ENCODE assay signal across 9 cellular contexts in the genomic region with DNA sequence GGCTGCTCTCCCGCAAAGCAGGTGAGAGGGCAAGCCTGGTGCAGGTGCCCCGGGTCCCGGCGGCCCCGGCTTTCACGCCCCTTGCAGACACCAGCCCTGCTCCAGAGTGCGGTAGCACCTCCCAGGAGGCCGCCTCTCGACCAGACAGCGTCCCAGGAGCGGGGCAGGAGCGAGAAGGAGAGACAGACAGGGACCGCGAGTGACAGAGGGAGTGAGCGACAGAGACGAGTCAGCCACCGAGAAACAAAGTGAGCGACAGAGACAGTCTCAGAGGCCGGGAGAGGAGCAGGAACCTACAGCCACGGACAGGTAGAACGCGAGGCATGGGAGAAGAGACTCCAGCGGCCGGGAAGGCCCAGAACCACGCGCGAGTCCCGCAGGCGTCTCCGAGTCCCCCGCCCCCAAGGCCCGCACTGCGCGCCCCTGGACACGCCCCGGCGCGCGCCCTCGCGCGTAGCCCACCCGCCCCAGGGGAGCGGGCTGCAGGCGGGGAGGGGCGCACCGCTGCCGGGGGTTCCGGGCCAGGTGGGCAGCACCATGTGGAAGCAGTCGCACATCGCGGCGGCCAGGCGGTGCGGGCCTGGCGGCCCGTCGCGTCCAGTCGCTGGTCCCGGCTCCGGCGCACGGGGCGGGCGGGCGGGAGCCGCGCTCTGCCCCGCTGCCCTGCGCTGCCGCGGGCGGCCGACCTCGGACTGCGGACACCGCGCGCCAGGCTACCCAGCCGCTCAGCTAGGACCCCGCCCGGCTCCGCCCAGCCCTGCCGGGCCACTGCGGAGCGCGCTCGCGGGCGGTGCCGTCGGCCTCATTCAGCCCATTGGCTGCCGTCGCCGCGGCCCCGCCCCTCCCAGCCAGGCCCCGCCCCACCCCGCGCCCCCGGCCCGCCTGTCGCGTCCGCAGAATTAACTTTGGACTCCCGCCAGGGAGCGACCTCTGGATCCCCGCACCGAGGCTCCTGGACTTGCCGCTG. TPM values are rescaled to one million over a fixed set of nuclear protein-coding genes. Genes with fewer than 3 reads are reported as not detected.
DNase-seq lines count a peak whose midpoint lies in the region; ATAC-seq lines count a peak whose summit lies in the region.
"Had no signal": no experiment of that assay in that cellular context is flagged by ENCODE, and none has a peak within 500 bp of the region (broad histone marks: within the 10 kb centered on the region; RNA-seq: fewer than 3 reads in every experiment).

AHNAK2 (minus strand) TSS at position 694 of the 967 bp plus-strand sequence; CDS start at position 557, 137 bp downstream.

- H3K27ac Mint-ChIP-seq in stimulated activated naive CD8-positive, alpha-beta T cell treated with anti-CD3 and anti-CD28 coated beads, Interleukin-15, amount 100 ng/mL, for 72 hours: peak within 1 kb of the TSS in 1 of 2 donors; percentile 35

- peak; percentile 51 for ATAC-seq in esophagus mucosa
- ATAC-seq in stimulated activated naive CD8-positive, alpha-beta T cell treated with anti-CD3 and anti-CD28 coated beads, Interleukin-15, amount 100 ng/mL, for 72 hours: peak; percentile 57
- no peak for ATAC-seq in GM21786 (IDR thresholded peaks at IDR 0.05; ENCODE audit: unreplicated experiment)

- no peaks in the 10 kb centered on the region for H3K9me3 Mint-ChIP-seq in stimulated activated naive CD8-positive, alpha-beta T cell treated with anti-CD3 and anti-CD28 coated beads, Interleukin-15, amount 100 ng/mL, for 72 hours

- DNase-seq in NCI-H2081 (lab: John Stamatoyannopoulos, UW): peak; percentile 72 to 82
- no peak for DNase-seq in NCI-H2081 treated with DMSO at 0.1 percent for 48 hours (lab: John Stamatoyannopoulos, UW)
- DNase-seq in NCI-H748 (lab: John Stamatoyannopoulos, UW; ENCODE audit: unreplicated experiment): peak; percentile 95
- peak; percentile 80 for DNase-seq in activated CD8-positive, alpha-beta memory T cell treated with anti-CD3 and anti-CD28 coated beads, Interleukin-2, amount 50 U/mL, for 48 hours
- no peak for DNase-seq in mucosa of gallbladder (ENCODE audit: low spot score)
- no peak for DNase-seq in stimulated activated naive CD8-positive, alpha-beta T cell treated with anti-CD3 and anti-CD28 coated beads, Interleukin-15, amount 100 ng/mL, for 72 hours
- DNase-seq: DND-41 had no signal

- peak within 1 kb of the TSS; percentile 67 to 84 for H3K4me3 Mint-ChIP-seq in stimulated activated naive CD8-positive, alpha-beta T cell treated with anti-CD3 and anti-CD28 coated beads, Interleukin-15, amount 100 ng/mL, for 72 hours

- peaks cover 28% of the 10 kb centered on the region for H3K4me1 Mint-ChIP-seq in stimulated activated naive CD8-positive, alpha-beta T cell treated with anti-CD3 and anti-CD28 coated beads, Interleukin-15, amount 100 ng/mL, for 72 hours

- H3K27me3 Mint-ChIP-seq in stimulated activated naive CD8-positive, alpha-beta T cell treated with anti-CD3 and anti-CD28 coated beads, Interleukin-15, amount 100 ng/mL, for 72 hours: peaks cover 50% of the 10 kb centered on the region

RNA-seq across cellular contexts. Expression of gene AHNAK2, which starts in this region (rescaled TPM):
- total RNA-seq in esophagus mucosa (184 TPM), mucosa of gallbladder (16.0 TPM)

Comparison
In these comparisons a context has a peak if more than half of its experiments do, and no peak if none do; other contexts are left out.
1. RNA of gene AHNAK2 (total RNA-seq): 184 TPM in esophagus mucosa (single experiment); 16.0 TPM in mucosa of gallbladder (single experiment); every median in the first group is over 10 times any median in the second.
2. DNase-seq: peak in NCI-H2081 (2 of 2), NCI-H748 (single experiment) and activated CD8-positive, alpha-beta memory T cell treated with anti-CD3 and anti-CD28 coated beads, Interleukin-2, amount 50 U/mL, for 48 hours (single experiment); none in NCI-H2081 treated with DMSO at 0.1 percent for 48 hours (single experiment), mucosa of gallbladder (single experiment) and stimulated activated naive CD8-positive, alpha-beta T cell treated with anti-CD3 and anti-CD28 coated beads, Interleukin-15, amount 100 ng/mL, for 72 hours (0 of 2).